ENCODE assay signal across 17 cellular contexts in genomic region chr4:106529348-106530033, GRCh38.
A peak's percentile ranks its signal among the peaks of the same experiment; 100 is the strongest.
DNase-seq lines count a peak whose midpoint lies in the region; ATAC-seq and TF ChIP-seq lines count a peak whose summit lies in the region.
"Had no signal": no experiment of that assay in that cellular context is flagged by ENCODE, and none has a peak within 500 bp of the region (broad histone marks: within the 10 kb centered on the region; RNA-seq: fewer than 3 reads in every experiment).

No MANE protein-coding gene starts in this region.

- no peak for TF ChIP-seq CTCF in Caco-2 (IDR thresholded peaks at IDR 0.05; ENCODE audit: insufficient read depth in 1 of 2, low read depth in 1 of 2, low read length in 1 of 2, severe bottlenecking in 1 of 2, unreplicated experiment in 1 of 2)

- H3K9me3 ChIP-seq in CD8-positive, alpha-beta memory T cell (ENCODE audit: low read length) = no peaks in the 10 kb centered on the region
- H3K9me3 ChIP-seq in Caco-2 = no peaks in the 10 kb centered on the region
- H3K9me3 ChIP-seq: psoas muscle had no signal

- no TSS peak for BruUV-seq in Caco-2 (replicated peaks; lab: Mats Ljungman, UMichigan)

- peak; percentile 11 for ATAC-seq in HG02884 (IDR thresholded peaks at IDR 0.05; ENCODE audit: unreplicated experiment)
- ATAC-seq: activated CD8-positive, alpha-beta T cell treated with anti-CD3 and anti-CD28 coated beads, Interleukin-2, amount 10 ng/mL, durations not matched to agents 7 days and 5 days; psoas muscle had no signal

- H3K4me1 ChIP-seq in CD8-positive, alpha-beta memory T cell (ENCODE audit: insufficient read depth, low read length) = no peaks in the 10 kb centered on the region
- no peaks in the 10 kb centered on the region; the same call in 1 of the 2 replicates for H3K4me1 ChIP-seq in Caco-2
- H3K4me1 ChIP-seq: psoas muscle had no signal

- H3K27me3 ChIP-seq in CD8-positive, alpha-beta memory T cell (ENCODE audit: insufficient read depth, low read length, poor library complexity, severe bottlenecking) = no peaks in the 10 kb centered on the region
- no peaks in the 10 kb centered on the region for H3K27me3 ChIP-seq in Caco-2 (replicated peaks; ENCODE audit: control insufficient read depth, insufficient read depth, low read length)

- no peak overlapping the region for H3K4me3 Mint-ChIP-seq in CD8-positive, alpha-beta memory T cell
- H3K4me3 Mint-ChIP-seq in Caco-2 (ENCODE audit: unreplicated experiment) = no peak overlapping the region
- H3K4me3 Mint-ChIP-seq: activated CD8-positive, alpha-beta T cell treated with anti-CD3 and anti-CD28 coated beads, Interleukin-2, amount 10 ng/mL, durations not matched to agents 7 days and 5 days; activated T-helper 17 cell treated with anti-CD3 and anti-CD28 coated beads, Interleukin-2, amount 50 U/mL, for 72 hours; dendritic cell treated with granulocyte-macrophage colony-stimulating factor and Interleukin-4, amounts not matched to agents 40 ng/mL and 50 ng/mL, for 4 days; naive B cell had no signal

- DNase-seq in AG20443 (ENCODE audit: low spot score) = peak; percentile 23
- peak; percentile 6 for DNase-seq in amniotic epithelial cell (ENCODE audit: low read depth)
- DNase-seq in foreskin melanocyte = peak; percentile 12
- DNase-seq in DMS79 treated with DMSO at 0.1 percent for 48 hours (lab: John Stamatoyannopoulos, UW) = no peak
- no peak for DNase-seq in CD8-positive, alpha-beta memory T cell
- no peak for DNase-seq in NCI-H2196 (lab: John Stamatoyannopoulos, UW; ENCODE audit: unreplicated experiment)
- DNase-seq in Caco-2 = no peak
- DNase-seq: activated CD8-positive, alpha-beta T cell treated with anti-CD3 and anti-CD28 coated beads, Interleukin-2, amount 10 ng/mL, durations not matched to agents 7 days and 5 days; anterior cingulate cortex; naive B cell; NCI-H1694 treated with DMSO at 0.1 percent for 48 hours; NCI-H510A treated with DMSO at 0.1 percent for 48 hours; psoas muscle; stimulated activated CD4-positive, alpha-beta T cell treated with anti-CD3 and anti-CD28 coated beads, Interleukin-15, amount 100 ng/mL, for 24 hours had no signal

- H3K27ac Mint-ChIP-seq in CD8-positive, alpha-beta memory T cell = no peak overlapping the region
- no peak overlapping the region for H3K27ac Mint-ChIP-seq in Caco-2 (ENCODE audit: unreplicated experiment)
- H3K27ac Mint-ChIP-seq: activated CD8-positive, alpha-beta T cell treated with anti-CD3 and anti-CD28 coated beads, Interleukin-2, amount 10 ng/mL, durations not matched to agents 7 days and 5 days; activated T-helper 17 cell treated with anti-CD3 and anti-CD28 coated beads, Interleukin-2, amount 50 U/mL, for 72 hours; dendritic cell treated with granulocyte-macrophage colony-stimulating factor and Interleukin-4, amounts not matched to agents 40 ng/mL and 50 ng/mL, for 4 days had no signal

- peaks cover 0 to under 1% of the 10 kb centered on the region in 2 donors for H3K27me3 Mint-ChIP-seq in CD8-positive, alpha-beta memory T cell
- H3K27me3 Mint-ChIP-seq in Caco-2 (ENCODE audit: insufficient read depth, unreplicated experiment) = no peaks in the 10 kb centered on the region
- H3K27me3 Mint-ChIP-seq: activated T-helper 17 cell treated with anti-CD3 and anti-CD28 coated beads, Interleukin-2, amount 50 U/mL, for 72 hours; dendritic cell treated with granulocyte-macrophage colony-stimulating factor and Interleukin-4, amounts not matched to agents 40 ng/mL and 50 ng/mL, for 4 days; naive B cell had no signal

- H3K27ac ChIP-seq in CD8-positive, alpha-beta memory T cell (ENCODE audit: low read depth, low read length) = no peak overlapping the region
- H3K27ac ChIP-seq: psoas muscle had no signal

- H3K36me3 ChIP-seq in CD8-positive, alpha-beta memory T cell (ENCODE audit: insufficient read depth, low read length) = no peaks in the 10 kb centered on the region
- no peaks in the 10 kb centered on the region for H3K36me3 ChIP-seq in Caco-2 (ENCODE audit: control insufficient read depth, insufficient read depth, low read length)

- H3K4me1 Mint-ChIP-seq in CD8-positive, alpha-beta memory T cell = no peaks in the 10 kb centered on the region
- H3K4me1 Mint-ChIP-seq in Caco-2 (ENCODE audit: low read depth, unreplicated experiment) = peaks cover 9% of the 10 kb centered on the region
- H3K4me1 Mint-ChIP-seq: activated T-helper 17 cell treated with anti-CD3 and anti-CD28 coated beads, Interleukin-2, amount 50 U/mL, for 72 hours; naive B cell had no signal

- H3K9me3 Mint-ChIP-seq in CD8-positive, alpha-beta memory T cell = peaks cover 0 to 5% (median 0%) of the 10 kb centered on the region in 5 donors
- H3K9me3 Mint-ChIP-seq in Caco-2 (ENCODE audit: unreplicated experiment) = no peaks in the 10 kb centered on the region
- H3K9me3 Mint-ChIP-seq: activated T-helper 17 cell treated with anti-CD3 and anti-CD28 coated beads, Interleukin-2, amount 50 U/mL, for 72 hours had no signal

- H3K4me3 ChIP-seq in CD8-positive, alpha-beta memory T cell (ENCODE audit: low read length) = no peak overlapping the region
- H3K4me3 ChIP-seq in Caco-2 (ENCODE audit: low read depth, low read length) = no peak overlapping the region
- H3K4me3 ChIP-seq: psoas muscle had no signal

- intact Hi-C loops in Caco-2 (cut with micrococcal nuclease; ENCODE audit: unreplicated experiment) = loop anchor here (10.0 kb wide), 1 partner anchor 365 kb away; no protein-coding TSS in a partner anchor

- CTCF ChIA-PET in CD8-positive, alpha-beta memory T cell (lab: Charles Lee) = no interaction called here
- CTCF ChIA-PET in Caco-2 (lab: Charles Lee) = no interaction called here

- POLR2A ChIA-PET in CD8-positive, alpha-beta memory T cell (lab: Charles Lee) = no interaction called here
- POLR2A ChIA-PET in Caco-2 (lab: Charles Lee) = no interaction called here

- no peaks in the 10 kb centered on the region for H3K36me3 Mint-ChIP-seq in CD8-positive, alpha-beta memory T cell
- no peaks in the 10 kb centered on the region for H3K36me3 Mint-ChIP-seq in Caco-2 (ENCODE audit: insufficient read depth, unreplicated experiment)
- H3K36me3 Mint-ChIP-seq: naive B cell had no signal

Comparison
In these comparisons a context has a peak if more than half of its experiments do, and no peak if none do; other contexts are left out.
1. DNase-seq: peak in AG20443 (single experiment), amniotic epithelial cell (single experiment) and foreskin melanocyte (single experiment); none in DMS79 treated with DMSO at 0.1 percent for 48 hours (single experiment), CD8-positive, alpha-beta memory T cell (0 of 5), NCI-H2196 (single experiment) and Caco-2 (0 of 2).